ENCODE assay signal across 11 cellular contexts in the genomic region with DNA sequence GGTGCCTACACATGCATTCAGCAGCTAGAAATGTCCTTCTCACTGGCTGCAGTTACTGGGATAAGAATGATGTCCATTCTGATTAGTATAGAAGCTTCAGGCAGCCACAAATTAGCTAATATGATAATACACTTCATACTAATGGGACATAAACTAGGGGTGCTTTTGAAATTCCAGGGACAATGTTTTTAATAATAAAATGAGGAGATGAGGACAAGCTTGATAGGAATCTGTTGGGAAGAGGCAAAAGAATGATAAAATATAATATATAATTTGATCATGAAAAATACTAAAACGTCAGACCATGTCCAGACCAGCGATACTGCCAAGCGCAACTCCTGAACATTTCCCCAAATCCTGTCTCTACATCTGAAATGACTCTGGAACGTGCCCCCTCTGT.
"Had no signal": no experiment of that assay in that cellular context is flagged by ENCODE, and none has a peak within 500 bp of the region (broad histone marks: within the 10 kb centered on the region; RNA-seq: fewer than 3 reads in every experiment).

No MANE protein-coding gene starts in this region.

- FAIRE-seq: H1, H54 had no signal

- H3K4me2 ChIP-seq: GM23338 had no signal

- H3K4me1 ChIP-seq: HAP-1 had no signal

- H3K36me3 ChIP-seq: HAP-1 had no signal

- H3K9ac ChIP-seq: GM23248 had no signal

- H2AFZ ChIP-seq: GM23248, GM23338 had no signal

- H3K4me3 ChIP-seq: GM23248, GM23338, HAP-1 had no signal

- H3K9me3 ChIP-seq: HAP-1 had no signal

- H3K27ac ChIP-seq: GM23248 had no signal

- ATAC-seq: GM23338, HCT116 had no signal

- DNase-seq: GM23248, GOT3, H7, H9, HCEC 1CT, HFFc6 had no signal
